In the genomic region with DNA sequence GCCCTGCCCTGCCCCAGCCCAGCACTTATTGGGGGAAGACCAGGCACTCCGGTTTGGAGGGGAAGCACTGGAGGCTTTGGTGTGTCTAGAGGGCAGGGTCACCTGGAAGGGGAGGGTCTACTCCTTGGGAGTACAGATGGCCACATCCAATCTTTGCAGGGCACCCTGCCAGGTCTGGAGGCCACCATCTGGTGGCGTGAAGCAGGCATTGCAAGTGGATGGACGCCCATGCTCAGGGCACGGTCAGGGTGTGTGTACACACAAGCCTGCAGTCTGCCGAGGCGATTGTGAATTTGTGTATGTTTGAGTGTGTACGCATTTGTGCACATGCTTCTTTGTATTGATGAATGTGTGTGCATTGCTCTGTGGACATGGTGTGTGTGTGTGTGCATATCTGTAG, we compare ENCODE assay signal across 9 cellular contexts. TPM values are rescaled to one million over a fixed set of nuclear protein-coding genes. Genes with fewer than 3 reads are reported as not detected.
A peak's percentile ranks its signal among the peaks of the same experiment; 100 is the strongest.
DNase-seq lines count a peak whose midpoint lies in the region; ATAC-seq, FAIRE-seq and TF ChIP-seq lines count a peak whose summit lies in the region.
"Not testable (repeated sequence)": the region's sequence is repeated elsewhere in the genome, so short reads cannot be mapped to it uniquely, and the experiment has no call there.
"Had no signal": no experiment of that assay in that cellular context is flagged by ENCODE, and none has a peak within 500 bp of the region (broad histone marks: within the 10 kb centered on the region; RNA-seq: fewer than 3 reads in every experiment).

No MANE protein-coding gene starts in this region.

- H2AFZ ChIP-seq in OCI-LY7 (ENCODE audit: low read length) = not testable (repeated sequence)

- POLR2A ChIA-PET in OCI-LY7 (lab: Charles Lee); activated CD8-positive, alpha-beta T cell treated with anti-CD3 and anti-CD28 coated beads for 36 hours (lab: Charles Lee): not testable (repeated sequence)

- TF ChIP-seq CTCF in OCI-LY7 (conservative IDR thresholded peaks at IDR 0.05; ENCODE audit: low read length) (0 out of 2 replicates have a peak, but pooled peaks have one; percentile 16), cardiac muscle cell (IDR thresholded peaks at IDR 0.05; ENCODE audit: low read depth, low read length) (peak; percentile 8), right lobe of liver (IDR thresholded peaks at IDR 0.05) (peak in 1 of 4 donors; percentile 13), gastrocnemius medialis (IDR thresholded peaks at IDR 0.05 in 4 of 5, conservative IDR thresholded peaks at IDR 0.05 in 1 of 5) (peak in 1 of 5 experiments; percentile 16)
- TF ChIP-seq CTCF in activated CD8-positive, alpha-beta T cell treated with anti-CD3 and anti-CD28 coated beads for 36 hours (IDR thresholded peaks at IDR 0.05) = peak; percentile 19
- not testable (repeated sequence) for TF ChIP-seq CTCF in bronchial epithelial cell (IDR thresholded peaks at IDR 0.05; ENCODE audit: insufficient read depth, low read length, severe bottlenecking)

- H3K27ac ChIP-seq in OCI-LY7 (ENCODE audit: low read depth, low read length, poor library complexity, severe bottlenecking); cardiac muscle cell; right lobe of liver; gastrocnemius medialis: not testable (repeated sequence)

- FAIRE-seq in GM12891 (lab: Jason Lieb, UNC) (peak; percentile 96), bronchial epithelial cell (lab: Jason Lieb, UNC) (peak; percentile 98)

- not testable (repeated sequence) for TF ChIP-seq POLR2A in GM12891 (IDR thresholded peaks at IDR 0.05; ENCODE audit: low read depth, low read length); right lobe of liver (IDR thresholded peaks at IDR 0.05); gastrocnemius medialis (IDR thresholded peaks at IDR 0.05)

- CTCF ChIA-PET in OCI-LY7 (lab: Charles Lee; ENCODE audit: unreplicated experiment); activated CD8-positive, alpha-beta T cell treated with anti-CD3 and anti-CD28 coated beads for 36 hours (lab: Charles Lee): not testable (repeated sequence)

- not testable (repeated sequence) for BruUV-seq in OCI-LY7 (replicated peaks; lab: Mats Ljungman, UMichigan)

- not testable (repeated sequence) for H3K79me2 ChIP-seq in OCI-LY7 (ENCODE audit: insufficient read depth, low read depth, low read length)

- not testable (repeated sequence) for H3K9me3 Mint-ChIP-seq in activated CD8-positive, alpha-beta T cell treated with anti-CD3 and anti-CD28 coated beads for 36 hours

- H3K36me3 ChIP-seq in OCI-LY7 (ENCODE audit: insufficient read depth, low read length); bronchial epithelial cell (ENCODE audit: control insufficient read depth, insufficient read depth, low read length); cardiac muscle cell; right lobe of liver; gastrocnemius medialis: not testable (repeated sequence)

- in situ Hi-C loops in gastrocnemius medialis (cut with MboI; ENCODE audit: low sequenced_read_pairs in 4 of 4) = not testable (repeated sequence)

- not testable (repeated sequence) for H3K4me3 Mint-ChIP-seq in activated CD8-positive, alpha-beta T cell treated with anti-CD3 and anti-CD28 coated beads for 36 hours

- not testable (repeated sequence) for H4K20me1 ChIP-seq in OCI-LY7 (ENCODE audit: insufficient read depth, low read length)

- not testable (repeated sequence) for H3K36me3 Mint-ChIP-seq in activated CD8-positive, alpha-beta T cell treated with anti-CD3 and anti-CD28 coated beads for 36 hours (ENCODE audit: low read depth)

- ATAC-seq in activated CD8-positive, alpha-beta T cell treated with anti-CD3 and anti-CD28 coated beads for 36 hours = peak; percentile 50
- ATAC-seq in right lobe of liver = peak; percentile 63 to 79 (median 71)
- peak; percentile 47 to 71 for ATAC-seq in gastrocnemius medialis

- not testable (repeated sequence) for H3K4me1 Mint-ChIP-seq in activated CD8-positive, alpha-beta T cell treated with anti-CD3 and anti-CD28 coated beads for 36 hours (ENCODE audit: low read depth)

- 17% methylated on average over 1 of the region's 7 CpGs for WGBS in right lobe of liver (ENCODE audit: insufficient coverage, low coverage, low lambda C conversion rate, missing lambda C conversion rate)

- DNase-seq in GM12891 (ENCODE audit: insufficient read length, low spot score); OCI-LY7 (ENCODE audit: low spot score); activated CD8-positive, alpha-beta T cell treated with anti-CD3 and anti-CD28 coated beads for 36 hours; bronchial epithelial cell (ENCODE audit: low read depth); cardiac muscle cell (ENCODE audit: low read depth in 1 of 2, low spot score in 1 of 2); right lobe of liver; gastrocnemius medialis: not testable (repeated sequence)

- H3K27me3 Mint-ChIP-seq in activated CD8-positive, alpha-beta T cell treated with anti-CD3 and anti-CD28 coated beads for 36 hours = not testable (repeated sequence)

- H3K9me3 ChIP-seq in OCI-LY7 (ENCODE audit: low read length); cardiac muscle cell (ENCODE audit: low read depth); right lobe of liver; gastrocnemius medialis: not testable (repeated sequence)

- not testable (repeated sequence) for H3K9me2 ChIP-seq in OCI-LY7 (ENCODE audit: insufficient read depth, low read length)

- H3K4me2 ChIP-seq in OCI-LY7 (ENCODE audit: low read length) = not testable (repeated sequence)

- not testable (repeated sequence) for H3K4me3 ChIP-seq in OCI-LY7 (ENCODE audit: low read depth, low read length, poor library complexity, severe bottlenecking); bronchial epithelial cell (ENCODE audit: low read depth, low read length); cardiac muscle cell; right lobe of liver; gastrocnemius medialis

- H3K27ac Mint-ChIP-seq in activated CD8-positive, alpha-beta T cell treated with anti-CD3 and anti-CD28 coated beads for 36 hours = not testable (repeated sequence)

- not testable (repeated sequence) for H3K4me1 ChIP-seq in OCI-LY7 (ENCODE audit: insufficient read depth, low read length, poor library complexity, severe bottlenecking); cardiac muscle cell (ENCODE audit: low read depth); right lobe of liver; gastrocnemius medialis

- H3K27me3 ChIP-seq in bronchial epithelial cell (ENCODE audit: control insufficient read depth, insufficient read depth, low read length); cardiac muscle cell; right lobe of liver; gastrocnemius medialis: not testable (repeated sequence)

- intact Hi-C loops in OCI-LY7 (cut with micrococcal nuclease; ENCODE audit: unreplicated experiment); activated CD8-positive, alpha-beta T cell treated with anti-CD3 and anti-CD28 coated beads for 36 hours (cut with micrococcal nuclease); right lobe of liver (cut with DNase I); gastrocnemius medialis (cut with DNase I; ENCODE audit: low total_unique reads): not testable (repeated sequence)

RNA-seq across cellular contexts. Expression of a gene that starts 36.4 kb away (rescaled TPM):
- 40.8 TPM for polyA plus RNA-seq in GM12891 (2012; ENCODE audit: low read depth, missing spikeins)
- total RNA-seq in OCI-LY7 (2014; rRNA removed; shearing (Covaris generic)) = under 0.01 TPM in 2 replicates
- total RNA-seq in OCI-LY7 (2022) (1,721 and 1,968 TPM in 2 replicates), bronchial epithelial cell (2,323 and 5,262 TPM in 2 replicates), cardiac muscle cell (under 0.01 TPM in 2 replicates), right lobe of liver (1,000 to 10,000 TPM in 3 of 6 experiments, 100 to 1,000 TPM in 1, under 1 TPM in 2; under 0.01 to 3,377 (median 977) TPM), gastrocnemius medialis (under 1 TPM in 1 of 4 donors, not detected in 3; under 0.01 TPM)
- 1,000 to 10,000 TPM in 1 of 2 experiments, 100 to 1,000 TPM in 1; 820 to 1,043 TPM for total RNA-seq in activated CD8-positive, alpha-beta T cell treated with anti-CD3 and anti-CD28 coated beads for 36 hours
- 3.8 TPM in 1 of 2 replicates, not detected in the other for polyA plus RNA-seq in cardiac muscle cell
- polyA plus RNA-seq: fibroblast of lung, thymus had no signal

RNA-seq across cellular contexts. Expression of a gene that starts 37.2 kb away (rescaled TPM):
- 40.8 TPM for polyA plus RNA-seq in GM12891 (2012; ENCODE audit: low read depth, missing spikeins)
- under 0.01 TPM in 2 replicates for total RNA-seq in OCI-LY7 (2014; rRNA removed; shearing (Covaris generic))
- total RNA-seq in OCI-LY7 (2022) (1,721 and 1,968 TPM in 2 replicates), bronchial epithelial cell (2,323 and 5,262 TPM in 2 replicates), cardiac muscle cell (under 0.01 TPM in 2 replicates), right lobe of liver (1,000 to 10,000 TPM in 3 of 6 experiments, 100 to 1,000 TPM in 1, under 1 TPM in 2; under 0.01 to 3,377 (median 977) TPM), gastrocnemius medialis (under 1 TPM in 1 of 4 donors, not detected in 3; under 0.01 TPM)
- total RNA-seq in activated CD8-positive, alpha-beta T cell treated with anti-CD3 and anti-CD28 coated beads for 36 hours = 1,000 to 10,000 TPM in 1 of 2 experiments, 100 to 1,000 TPM in 1; 820 to 1,043 TPM
- polyA plus RNA-seq in cardiac muscle cell = 3.8 TPM in 1 of 2 replicates, not detected in the other
- polyA plus RNA-seq: fibroblast of lung, thymus had no signal
